1 cellular context compared by ENCODE assay signal in the genomic region with DNA sequence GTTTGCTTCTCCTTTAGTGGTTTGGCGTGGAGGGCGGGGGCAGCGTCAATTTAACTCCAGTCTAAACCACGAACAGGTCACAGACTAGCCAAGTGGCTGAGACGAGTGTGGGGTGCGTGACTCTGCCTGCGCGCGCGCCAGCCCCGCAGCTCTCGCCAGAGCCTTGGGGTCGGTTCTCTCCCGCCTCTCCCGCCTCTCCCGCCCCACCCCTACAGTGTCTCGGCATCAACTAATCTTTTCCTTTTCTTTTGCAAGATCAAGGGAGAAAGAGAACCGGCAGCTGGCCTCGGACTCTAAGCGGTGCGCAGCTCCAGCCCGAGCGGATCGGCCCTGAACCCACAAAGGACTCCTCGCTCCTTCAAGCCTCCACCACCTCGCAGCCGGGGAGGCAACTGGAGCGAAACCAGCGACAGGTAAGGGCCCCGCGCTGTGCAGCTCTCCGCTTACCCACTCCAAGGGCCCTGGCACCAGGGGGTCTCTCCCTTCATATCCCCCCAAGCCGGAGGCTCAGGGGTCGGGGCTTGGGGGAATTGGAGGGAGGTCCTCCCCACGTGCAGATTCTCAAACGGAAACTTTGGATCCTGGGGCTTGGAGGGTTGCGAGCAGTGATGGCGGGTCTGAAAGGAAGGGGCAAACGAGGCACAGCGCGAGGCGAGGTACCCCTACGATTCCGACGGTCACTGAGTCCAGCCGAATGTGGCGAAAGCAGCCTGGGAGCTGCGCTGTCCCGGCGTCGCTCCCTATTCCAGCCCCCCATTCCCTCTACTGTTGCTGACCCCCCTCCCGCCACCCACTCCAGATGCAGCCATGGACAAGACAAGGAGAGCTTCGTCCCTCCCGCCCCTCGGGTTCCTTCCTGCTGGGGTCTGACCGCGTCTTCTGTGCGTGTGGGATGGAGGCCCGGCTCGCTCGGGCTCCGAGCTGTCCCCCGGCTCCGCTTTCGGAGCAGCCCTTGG.
TF ChIP-seq lines count a peak whose summit lies in the region.

No MANE protein-coding gene starts in this region.

TF ChIP-seq in GM23338, 12 proteins besides CTCF, POLR2A, EP300 and RAD21 (continued from another document):
- TF ChIP-seq, protein P1, sequence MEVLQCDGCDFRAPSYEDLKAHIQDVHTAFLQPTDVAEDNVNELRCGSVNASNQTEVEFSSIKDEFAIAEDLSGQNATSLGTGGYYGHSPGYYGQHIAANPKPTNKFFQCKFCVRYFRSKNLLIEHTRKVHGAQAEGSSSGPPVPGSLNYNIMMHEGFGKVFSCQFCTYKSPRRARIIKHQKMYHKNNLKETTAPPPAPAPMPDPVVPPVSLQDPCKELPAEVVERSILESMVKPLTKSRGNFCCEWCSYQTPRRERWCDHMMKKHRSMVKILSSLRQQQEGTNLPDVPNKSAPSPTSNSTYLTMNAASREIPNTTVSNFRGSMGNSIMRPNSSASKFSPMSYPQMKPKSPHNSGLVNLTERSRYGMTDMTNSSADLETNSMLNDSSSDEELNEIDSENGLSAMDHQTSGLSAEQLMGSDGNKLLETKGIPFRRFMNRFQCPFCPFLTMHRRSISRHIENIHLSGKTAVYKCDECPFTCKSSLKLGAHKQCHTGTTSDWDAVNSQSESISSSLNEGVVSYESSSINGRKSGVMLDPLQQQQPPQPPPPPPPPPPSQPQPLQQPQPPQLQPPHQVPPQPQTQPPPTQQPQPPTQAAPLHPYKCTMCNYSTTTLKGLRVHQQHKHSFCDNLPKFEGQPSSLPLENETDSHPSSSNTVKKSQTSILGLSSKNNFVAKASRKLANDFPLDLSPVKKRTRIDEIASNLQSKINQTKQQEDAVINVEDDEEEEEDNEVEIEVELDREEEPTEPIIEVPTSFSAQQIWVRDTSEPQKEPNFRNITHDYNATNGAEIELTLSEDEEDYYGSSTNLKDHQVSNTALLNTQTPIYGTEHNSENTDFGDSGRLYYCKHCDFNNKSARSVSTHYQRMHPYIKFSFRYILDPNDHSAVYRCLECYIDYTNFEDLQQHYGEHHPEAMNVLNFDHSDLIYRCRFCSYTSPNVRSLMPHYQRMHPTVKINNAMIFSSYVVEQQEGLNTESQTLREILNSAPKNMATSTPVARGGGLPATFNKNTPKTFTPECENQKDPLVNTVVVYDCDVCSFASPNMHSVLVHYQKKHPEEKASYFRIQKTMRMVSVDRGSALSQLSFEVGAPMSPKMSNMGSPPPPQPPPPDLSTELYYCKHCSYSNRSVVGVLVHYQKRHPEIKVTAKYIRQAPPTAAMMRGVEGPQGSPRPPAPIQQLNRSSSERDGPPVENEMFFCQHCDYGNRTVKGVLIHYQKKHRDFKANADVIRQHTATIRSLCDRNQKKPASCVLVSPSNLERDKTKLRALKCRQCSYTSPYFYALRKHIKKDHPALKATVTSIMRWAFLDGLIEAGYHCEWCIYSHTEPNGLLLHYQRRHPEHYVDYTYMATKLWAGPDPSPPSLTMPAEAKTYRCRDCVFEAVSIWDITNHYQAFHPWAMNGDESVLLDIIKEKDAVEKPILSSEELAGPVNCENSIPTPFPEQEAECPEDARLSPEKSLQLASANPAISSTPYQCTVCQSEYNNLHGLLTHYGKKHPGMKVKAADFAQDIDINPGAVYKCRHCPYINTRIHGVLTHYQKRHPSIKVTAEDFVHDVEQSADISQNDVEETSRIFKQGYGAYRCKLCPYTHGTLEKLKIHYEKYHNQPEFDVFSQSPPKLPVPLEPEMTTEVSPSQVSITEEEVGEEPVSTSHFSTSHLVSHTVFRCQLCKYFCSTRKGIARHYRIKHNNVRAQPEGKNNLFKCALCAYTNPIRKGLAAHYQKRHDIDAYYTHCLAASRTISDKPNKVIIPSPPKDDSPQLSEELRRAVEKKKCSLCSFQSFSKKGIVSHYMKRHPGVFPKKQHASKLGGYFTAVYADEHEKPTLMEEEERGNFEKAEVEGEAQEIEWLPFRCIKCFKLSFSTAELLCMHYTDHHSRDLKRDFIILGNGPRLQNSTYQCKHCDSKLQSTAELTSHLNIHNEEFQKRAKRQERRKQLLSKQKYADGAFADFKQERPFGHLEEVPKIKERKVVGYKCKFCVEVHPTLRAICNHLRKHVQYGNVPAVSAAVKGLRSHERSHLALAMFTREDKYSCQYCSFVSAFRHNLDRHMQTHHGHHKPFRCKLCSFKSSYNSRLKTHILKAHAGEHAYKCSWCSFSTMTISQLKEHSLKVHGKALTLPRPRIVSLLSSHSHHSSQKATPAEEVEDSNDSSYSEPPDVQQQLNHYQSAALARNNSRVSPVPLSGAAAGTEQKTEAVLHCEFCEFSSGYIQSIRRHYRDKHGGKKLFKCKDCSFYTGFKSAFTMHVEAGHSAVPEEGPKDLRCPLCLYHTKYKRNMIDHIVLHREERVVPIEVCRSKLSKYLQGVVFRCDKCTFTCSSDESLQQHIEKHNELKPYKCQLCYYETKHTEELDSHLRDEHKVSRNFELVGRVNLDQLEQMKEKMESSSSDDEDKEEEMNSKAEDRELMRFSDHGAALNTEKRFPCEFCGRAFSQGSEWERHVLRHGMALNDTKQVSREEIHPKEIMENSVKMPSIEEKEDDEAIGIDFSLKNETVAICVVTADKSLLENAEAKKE (CRISPR knock-in tag; IDR thresholded peaks at IDR 0.05): no peak
- TF ChIP-seq JUNB (IDR thresholded peaks at IDR 0.05; ENCODE audit: unreplicated experiment) (no peak), POLR2AphosphoS5 (IDR thresholded peaks at IDR 0.05; ENCODE audit: low read depth) (no peak)
